Comparison of ENCODE assay signal across 1 cellular context in the genomic region with DNA sequence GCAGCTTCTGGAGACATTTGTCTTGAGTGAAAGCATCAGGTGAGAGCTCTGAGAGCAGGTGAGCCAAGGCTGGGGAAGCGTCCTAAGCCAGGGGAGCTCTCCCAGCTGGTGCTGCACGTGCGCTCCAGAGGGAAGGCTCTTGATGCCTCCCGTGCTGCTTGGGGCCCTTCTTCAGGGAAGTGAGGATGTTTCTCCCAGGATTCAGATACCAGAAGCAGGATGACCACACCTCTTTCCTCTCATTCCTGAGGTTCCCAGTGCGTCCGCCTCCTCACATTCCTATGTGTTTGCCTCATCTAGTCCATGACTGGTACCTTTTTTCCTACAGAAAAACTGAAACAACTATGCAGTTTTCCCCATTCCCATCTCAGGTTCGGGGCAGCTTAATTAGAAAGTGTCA.
TF ChIP-seq lines count a peak whose summit lies in the region.

No MANE protein-coding gene starts in this region.

TF ChIP-seq in A549, 52 proteins besides CTCF, POLR2A, EP300 and RAD21 (continued from another document):
- TF ChIP-seq, protein P1, sequence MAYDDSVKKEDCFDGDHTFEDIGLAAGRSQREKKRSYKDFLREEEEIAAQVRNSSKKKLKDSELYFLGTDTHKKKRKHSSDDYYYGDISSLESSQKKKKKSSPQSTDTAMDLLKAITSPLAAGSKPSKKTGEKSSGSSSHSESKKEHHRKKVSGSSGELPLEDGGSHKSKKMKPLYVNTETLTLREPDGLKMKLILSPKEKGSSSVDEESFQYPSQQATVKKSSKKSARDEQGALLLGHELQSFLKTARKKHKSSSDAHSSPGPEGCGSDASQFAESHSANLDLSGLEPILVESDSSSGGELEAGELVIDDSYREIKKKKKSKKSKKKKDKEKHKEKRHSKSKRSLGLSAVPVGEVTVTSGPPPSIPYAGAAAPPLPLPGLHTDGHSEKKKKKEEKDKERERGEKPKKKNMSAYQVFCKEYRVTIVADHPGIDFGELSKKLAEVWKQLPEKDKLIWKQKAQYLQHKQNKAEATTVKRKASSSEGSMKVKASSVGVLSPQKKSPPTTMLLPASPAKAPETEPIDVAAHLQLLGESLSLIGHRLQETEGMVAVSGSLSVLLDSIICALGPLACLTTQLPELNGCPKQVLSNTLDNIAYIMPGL (CRISPR knock-in tag; IDR thresholded peaks at IDR 0.05; ENCODE audit: borderline replicate concordance): no peak
- TF ChIP-seq NFE2L2 (conservative IDR thresholded peaks at IDR 0.05; ENCODE audit: low read length) (no peak), KDM5A (IDR thresholded peaks at IDR 0.05) (no peak), ZSCAN20 (CRISPR knock-in tag; IDR thresholded peaks at IDR 0.05) (no peak), ZC3H11A (IDR thresholded peaks at IDR 0.05) (no peak), FOSB (CRISPR knock-in tag; IDR thresholded peaks at IDR 0.05) (no peak), FOSL2 (IDR thresholded peaks at IDR 0.05) (no peak), FOSL2 (CRISPR knock-in tag; IDR thresholded peaks at IDR 0.05) (peak; percentile 40), BHLHE40 (IDR thresholded peaks at IDR 0.05; ENCODE audit: low read depth, low read length) (peak; percentile 79), CEBPB (IDR thresholded peaks at IDR 0.05) (no peak), HDAC2 (IDR thresholded peaks at IDR 0.05) (no peak), NR3C1 (IDR thresholded peaks at IDR 0.05) (no peak), CHD2 (IDR thresholded peaks at IDR 0.05; ENCODE audit: low read length, partially characterized antibody) (no peak), RFX5 (IDR thresholded peaks at IDR 0.05) (no peak)
- TF ChIP-seq, protein P2, sequence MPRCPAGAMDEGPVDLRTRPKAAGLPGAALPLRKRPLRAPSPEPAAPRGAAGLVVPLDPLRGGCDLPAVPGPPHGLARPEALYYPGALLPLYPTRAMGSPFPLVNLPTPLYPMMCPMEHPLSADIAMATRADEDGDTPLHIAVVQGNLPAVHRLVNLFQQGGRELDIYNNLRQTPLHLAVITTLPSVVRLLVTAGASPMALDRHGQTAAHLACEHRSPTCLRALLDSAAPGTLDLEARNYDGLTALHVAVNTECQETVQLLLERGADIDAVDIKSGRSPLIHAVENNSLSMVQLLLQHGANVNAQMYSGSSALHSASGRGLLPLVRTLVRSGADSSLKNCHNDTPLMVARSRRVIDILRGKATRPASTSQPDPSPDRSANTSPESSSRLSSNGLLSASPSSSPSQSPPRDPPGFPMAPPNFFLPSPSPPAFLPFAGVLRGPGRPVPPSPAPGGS (IDR thresholded peaks at IDR 0.05): no peak
- TF ChIP-seq, protein P3, sequence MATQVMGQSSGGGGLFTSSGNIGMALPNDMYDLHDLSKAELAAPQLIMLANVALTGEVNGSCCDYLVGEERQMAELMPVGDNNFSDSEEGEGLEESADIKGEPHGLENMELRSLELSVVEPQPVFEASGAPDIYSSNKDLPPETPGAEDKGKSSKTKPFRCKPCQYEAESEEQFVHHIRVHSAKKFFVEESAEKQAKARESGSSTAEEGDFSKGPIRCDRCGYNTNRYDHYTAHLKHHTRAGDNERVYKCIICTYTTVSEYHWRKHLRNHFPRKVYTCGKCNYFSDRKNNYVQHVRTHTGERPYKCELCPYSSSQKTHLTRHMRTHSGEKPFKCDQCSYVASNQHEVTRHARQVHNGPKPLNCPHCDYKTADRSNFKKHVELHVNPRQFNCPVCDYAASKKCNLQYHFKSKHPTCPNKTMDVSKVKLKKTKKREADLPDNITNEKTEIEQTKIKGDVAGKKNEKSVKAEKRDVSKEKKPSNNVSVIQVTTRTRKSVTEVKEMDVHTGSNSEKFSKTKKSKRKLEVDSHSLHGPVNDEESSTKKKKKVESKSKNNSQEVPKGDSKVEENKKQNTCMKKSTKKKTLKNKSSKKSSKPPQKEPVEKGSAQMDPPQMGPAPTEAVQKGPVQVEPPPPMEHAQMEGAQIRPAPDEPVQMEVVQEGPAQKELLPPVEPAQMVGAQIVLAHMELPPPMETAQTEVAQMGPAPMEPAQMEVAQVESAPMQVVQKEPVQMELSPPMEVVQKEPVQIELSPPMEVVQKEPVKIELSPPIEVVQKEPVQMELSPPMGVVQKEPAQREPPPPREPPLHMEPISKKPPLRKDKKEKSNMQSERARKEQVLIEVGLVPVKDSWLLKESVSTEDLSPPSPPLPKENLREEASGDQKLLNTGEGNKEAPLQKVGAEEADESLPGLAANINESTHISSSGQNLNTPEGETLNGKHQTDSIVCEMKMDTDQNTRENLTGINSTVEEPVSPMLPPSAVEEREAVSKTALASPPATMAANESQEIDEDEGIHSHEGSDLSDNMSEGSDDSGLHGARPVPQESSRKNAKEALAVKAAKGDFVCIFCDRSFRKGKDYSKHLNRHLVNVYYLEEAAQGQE (IDR thresholded peaks at IDR 0.05): no peak
- TF ChIP-seq, protein P4, sequence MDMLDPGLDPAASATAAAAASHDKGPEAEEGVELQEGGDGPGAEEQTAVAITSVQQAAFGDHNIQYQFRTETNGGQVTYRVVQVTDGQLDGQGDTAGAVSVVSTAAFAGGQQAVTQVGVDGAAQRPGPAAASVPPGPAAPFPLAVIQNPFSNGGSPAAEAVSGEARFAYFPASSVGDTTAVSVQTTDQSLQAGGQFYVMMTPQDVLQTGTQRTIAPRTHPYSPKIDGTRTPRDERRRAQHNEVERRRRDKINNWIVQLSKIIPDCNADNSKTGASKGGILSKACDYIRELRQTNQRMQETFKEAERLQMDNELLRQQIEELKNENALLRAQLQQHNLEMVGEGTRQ (IDR thresholded peaks at IDR 0.05): no peak
TF ChIP-seq in A549: peak in this region for 8.
